In genomic region chr17:7132511-7133094, GRCh38 we compare ENCODE assay signal across 9 cellular contexts. TPM values are rescaled to one million over a fixed set of nuclear protein-coding genes. Genes with fewer than 3 reads are reported as not detected.
DNase-seq lines count a peak whose midpoint lies in the region; ATAC-seq, FAIRE-seq and TF ChIP-seq lines count a peak whose summit lies in the region.
"Had no signal": no experiment of that assay in that cellular context is flagged by ENCODE, and none has a peak within 500 bp of the region (broad histone marks: within the 10 kb centered on the region; RNA-seq: fewer than 3 reads in every experiment).

No MANE protein-coding gene starts in this region.

- H3K27ac ChIP-seq in esophagus (ENCODE audit: low read depth in 2 of 2, low read length in 1 of 2), result peak overlapping the region; percentile 44 to 48

- no peaks in the 10 kb centered on the region for H3K36me3 ChIP-seq in esophagus (ENCODE audit: control insufficient read depth in 2 of 2, insufficient read depth in 2 of 2, low read length in 1 of 2)
- H3K36me3 ChIP-seq: thyroid gland had no signal

- H3K4me1 ChIP-seq in esophagus (ENCODE audit: control insufficient read depth in 2 of 2, insufficient read depth in 2 of 2, low read length in 1 of 2), result peaks cover 0 to 2% of the 10 kb centered on the region in 2 donors

- H3K9me3 ChIP-seq in esophagus (ENCODE audit: control insufficient read depth in 2 of 2, insufficient read depth in 1 of 2, low read depth in 1 of 2, low read length in 1 of 2), result no peaks in the 10 kb centered on the region
- H3K9me3 ChIP-seq: thyroid gland had no signal

- no peaks in the 10 kb centered on the region for H3K27me3 ChIP-seq in esophagus (ENCODE audit: control insufficient read depth in 1 of 2, insufficient read depth in 2 of 2, low read length in 2 of 2)
- H3K27me3 ChIP-seq: thyroid gland had no signal

- no peak overlapping the region for H3K4me3 ChIP-seq in esophagus (ENCODE audit: low read depth in 1 of 2, low read length in 2 of 2)
- H3K4me3 ChIP-seq: thyroid gland had no signal

- peak; percentile 61 for TF ChIP-seq POLR2A in GM12892 (IDR thresholded peaks at IDR 0.05; ENCODE audit: low read depth, low read length)

- 25 to 29% methylated on average over 7 of the region's 7 CpGs for WGBS in esophagus, 2 donors

- ATAC-seq in HG03045 (IDR thresholded peaks at IDR 0.05; ENCODE audit: unreplicated experiment) (peak; percentile 67), GM19395 (IDR thresholded peaks at IDR 0.05; ENCODE audit: unreplicated experiment) (no peak)

- FAIRE-seq in GM12892 (lab: Jason Lieb, UNC), result peak; percentile 97

- DNase-seq in GM12892 (ENCODE audit: insufficient read length) (peak; percentile 65), globus pallidus (ENCODE audit: low spot score) (no peak), NCI-H526 treated with DMSO at 0.1 percent for 48 hours (lab: John Stamatoyannopoulos, UW) (no peak)
- peak; percentile 50 for DNase-seq in activated CD4-positive, alpha-beta T cell treated with anti-CD3 and anti-CD28 coated beads for 48 hours
- DNase-seq in stimulated activated CD4-positive, alpha-beta T cell treated with anti-CD3 and anti-CD28 coated beads, Interleukin-2, amount 100 ng/mL, for 24 hours, result peak; percentile 28 to 62

RNA-seq across cellular contexts. Expression of gene ASGR2, which starts 18.0 kb away (rescaled TPM):
- polyA plus RNA-seq in GM12892 (2012; ENCODE audit: missing spikeins), result 0.32 TPM
- polyA plus RNA-seq in esophagus, result under 1 TPM; 0.24 to 1.00 TPM

RNA-seq across cellular contexts. Expression of gene ASGR1, which starts 46.6 kb away (rescaled TPM):
- polyA plus RNA-seq in GM12892 (2012; ENCODE audit: missing spikeins), result not detected
- polyA plus RNA-seq in esophagus, result 1 to 10 TPM in 1 of 2 donors, under 1 TPM in 1; 0.84 to 2.0 TPM

RNA-seq across cellular contexts. Expression of gene CLEC10A, which starts 52.6 kb away (rescaled TPM):
- not detected for polyA plus RNA-seq in GM12892 (2012; ENCODE audit: missing spikeins)
- 1 to 10 TPM; 1.7 to 6.0 TPM for polyA plus RNA-seq in esophagus

Comparison
In these comparisons a context has a peak if more than half of its experiments do, and no peak if none do; other contexts are left out.
1. DNase-seq: peak in GM12892 (single experiment), activated CD4-positive, alpha-beta T cell treated with anti-CD3 and anti-CD28 coated beads for 48 hours (single experiment) and stimulated activated CD4-positive, alpha-beta T cell treated with anti-CD3 and anti-CD28 coated beads, Interleukin-2, amount 100 ng/mL, for 24 hours (2 of 2); none in globus pallidus (single experiment) and NCI-H526 treated with DMSO at 0.1 percent for 48 hours (single experiment).